8 cellular contexts compared by ENCODE assay signal in the genomic region with DNA sequence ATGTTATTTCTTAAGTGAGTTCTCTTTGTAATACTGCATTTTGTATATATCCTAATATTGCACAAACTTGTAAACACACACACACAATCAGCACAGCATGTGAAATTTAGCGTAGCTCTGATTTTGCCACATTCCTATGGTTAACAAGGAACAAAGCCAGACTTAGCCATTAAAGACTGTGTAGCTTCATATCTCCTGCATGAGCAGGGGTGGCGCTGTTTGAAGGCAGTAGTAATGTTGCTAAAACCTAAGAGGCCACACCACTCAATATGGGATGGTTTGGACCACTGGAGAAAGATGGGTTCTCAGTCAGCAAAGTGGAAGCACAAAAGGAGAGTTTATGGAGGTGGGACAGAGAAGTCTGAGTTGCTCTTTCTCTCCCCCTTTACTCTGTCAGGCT.
DNase-seq lines count a peak whose midpoint lies in the region; ATAC-seq and TF ChIP-seq lines count a peak whose summit lies in the region.
"Had no signal": no experiment of that assay in that cellular context is flagged by ENCODE, and none has a peak within 500 bp of the region (broad histone marks: within the 10 kb centered on the region; RNA-seq: fewer than 3 reads in every experiment).

No MANE protein-coding gene starts in this region.

- H3K36me3 ChIP-seq in WERI-Rb-1 (no peaks in the 10 kb centered on the region), mucosa of descending colon (ENCODE audit: low read depth) (no peaks in the 10 kb centered on the region)
- H3K36me3 ChIP-seq: adrenal gland had no signal

- no peaks in the 10 kb centered on the region for H3K9me3 ChIP-seq in WERI-Rb-1 (ENCODE audit: severe bottlenecking)
- no peaks in the 10 kb centered on the region for H3K9me3 ChIP-seq in mucosa of descending colon
- H3K9me3 ChIP-seq: adrenal gland had no signal

- no peaks in the 10 kb centered on the region for H3K27me3 ChIP-seq in WERI-Rb-1 (ENCODE audit: insufficient read depth, low read depth, severe bottlenecking)
- H3K27me3 ChIP-seq: adrenal gland had no signal

- intact Hi-C loops in mucosa of descending colon (cut with DNase I, micrococcal nuclease): no loop called here

- H3K4me1 ChIP-seq in mucosa of descending colon (ENCODE audit: low read depth): no peaks in the 10 kb centered on the region
- H3K4me1 ChIP-seq: adrenal gland had no signal

- no peak overlapping the region for H3K27ac ChIP-seq in WERI-Rb-1
- H3K27ac ChIP-seq: adrenal gland had no signal

- no peaks in the 10 kb centered on the region for H3K9me3 Mint-ChIP-seq in activated naive CD8-positive, alpha-beta T cell treated with anti-CD3 and anti-CD28 coated beads for 36 hours

- no peak overlapping the region for H3K4me3 Mint-ChIP-seq in activated naive CD8-positive, alpha-beta T cell treated with anti-CD3 and anti-CD28 coated beads for 36 hours

- ATAC-seq in HG03432 (IDR thresholded peaks at IDR 0.05; ENCODE audit: unreplicated experiment) (peak; percentile 53), mucosa of descending colon (peak; percentile 28), HG02981 (IDR thresholded peaks at IDR 0.05; ENCODE audit: unreplicated experiment) (no peak)

- H3K36me3 Mint-ChIP-seq in activated naive CD8-positive, alpha-beta T cell treated with anti-CD3 and anti-CD28 coated beads for 36 hours: no peaks in the 10 kb centered on the region

- no peak overlapping the region for H3K27ac Mint-ChIP-seq in activated naive CD8-positive, alpha-beta T cell treated with anti-CD3 and anti-CD28 coated beads for 36 hours

- no peak overlapping the region for H3K4me3 ChIP-seq in WERI-Rb-1 (ENCODE audit: low read depth, low read length)
- no peak overlapping the region for H3K4me3 ChIP-seq in mucosa of descending colon
- H3K4me3 ChIP-seq: adrenal gland had no signal

- peak; percentile 55 for TF ChIP-seq CTCF in GM12873 (IDR thresholded peaks at IDR 0.05; ENCODE audit: insufficient read depth, low read depth, low read length, missing control alignments)
- peak; percentile 50 for TF ChIP-seq CTCF in WERI-Rb-1 (IDR thresholded peaks at IDR 0.05; ENCODE audit: low read depth, low read length)
- no peak for TF ChIP-seq CTCF in mucosa of descending colon (IDR thresholded peaks at IDR 0.05)

- H3K4me1 Mint-ChIP-seq in activated naive CD8-positive, alpha-beta T cell treated with anti-CD3 and anti-CD28 coated beads for 36 hours: no peaks in the 10 kb centered on the region

- no peaks in the 10 kb centered on the region for H3K27me3 Mint-ChIP-seq in activated naive CD8-positive, alpha-beta T cell treated with anti-CD3 and anti-CD28 coated beads for 36 hours

- DNase-seq in WERI-Rb-1 (peak; percentile 13), mucosa of descending colon (peak in 1 of 3 donors; percentile 7)
- DNase-seq in activated CD8-positive, alpha-beta memory T cell treated with anti-CD3 and anti-CD28 coated beads for 24 hours: no peak
- DNase-seq in activated naive CD8-positive, alpha-beta T cell treated with anti-CD3 and anti-CD28 coated beads for 36 hours: no peak
